8 cellular contexts compared by ENCODE assay signal in the genomic region with DNA sequence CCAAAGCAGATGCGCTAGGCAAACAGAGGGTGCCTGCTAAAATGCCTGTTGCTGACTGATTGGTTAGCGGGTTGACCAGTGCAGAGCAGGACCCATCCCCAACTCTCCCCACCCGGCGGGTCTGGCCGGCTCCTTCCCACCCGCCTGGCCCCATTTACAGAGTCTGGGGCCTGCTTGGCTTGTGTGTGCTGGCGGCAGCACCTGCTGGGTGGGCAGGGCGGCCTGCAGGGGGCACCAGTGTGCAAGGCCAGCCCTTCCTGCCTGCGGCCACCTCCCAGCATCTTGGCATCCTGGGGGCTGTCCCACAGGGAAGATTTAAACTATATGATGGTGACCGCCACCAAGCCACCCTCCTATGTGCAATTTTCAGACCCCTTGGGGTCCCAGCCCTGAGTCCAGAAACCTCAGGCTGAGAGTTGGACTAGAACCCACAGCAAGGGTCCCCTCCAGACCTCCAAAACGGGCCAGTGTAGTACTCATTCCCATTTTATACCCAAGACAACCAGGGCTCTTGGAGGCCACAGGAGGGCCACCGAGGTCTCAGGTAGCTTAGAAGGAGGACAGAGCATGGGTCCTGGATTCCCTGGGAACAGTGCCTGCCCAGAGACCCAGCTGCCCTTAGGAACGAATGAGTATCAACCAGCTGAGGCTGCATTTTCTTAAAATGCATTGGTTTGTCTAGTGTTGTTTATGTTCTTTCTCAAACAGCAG.
DNase-seq lines count a peak whose midpoint lies in the region; ATAC-seq and TF ChIP-seq lines count a peak whose summit lies in the region.

No MANE protein-coding gene starts in this region.

- peaks cover 1% of the 10 kb centered on the region for H3K36me3 Mint-ChIP-seq in activated CD4-positive, alpha-beta T cell treated with anti-CD3 and anti-CD28 coated beads for 36 hours (ENCODE audit: low read depth)
- peaks cover 19% of the 10 kb centered on the region for H3K36me3 Mint-ChIP-seq in chondrocyte (ENCODE audit: low read depth)

- POLR2A ChIA-PET in activated CD4-positive, alpha-beta T cell treated with anti-CD3 and anti-CD28 coated beads for 36 hours (lab: Charles Lee), result no interaction called here

- no peak overlapping the region for H3K27ac Mint-ChIP-seq in activated CD4-positive, alpha-beta T cell treated with anti-CD3 and anti-CD28 coated beads for 36 hours
- peak overlapping the region; percentile 84 for H3K27ac Mint-ChIP-seq in chondrocyte (ENCODE audit: unreplicated experiment)

- no peak overlapping the region for H3K4me3 Mint-ChIP-seq in activated CD4-positive, alpha-beta T cell treated with anti-CD3 and anti-CD28 coated beads for 36 hours
- no peak overlapping the region for H3K4me3 Mint-ChIP-seq in chondrocyte (ENCODE audit: unreplicated experiment)

- peaks cover 6% of the 10 kb centered on the region for H3K4me1 Mint-ChIP-seq in activated CD4-positive, alpha-beta T cell treated with anti-CD3 and anti-CD28 coated beads for 36 hours
- H3K4me1 Mint-ChIP-seq in chondrocyte (ENCODE audit: low read depth), result peaks cover 63% of the 10 kb centered on the region

- DNase-seq in D341Med (ENCODE audit: low spot score) (peak; percentile 97), LHCN-M2 (ENCODE audit: low read depth) (peak; percentile 26), chondrocyte (ENCODE audit: low spot score) (no peak), lung microvascular endothelial cell (ENCODE audit: low read depth in 2 of 2) (peak; percentile 65 to 67), NCI-H446 treated with DMSO at 0.1 percent for 48 hours (lab: John Stamatoyannopoulos, UW) (no peak)
- peak; percentile 84 for DNase-seq in activated CD4-positive, alpha-beta T cell treated with anti-CD3 and anti-CD28 coated beads for 36 hours
- DNase-seq in stimulated activated CD8-positive, alpha-beta memory T cell treated with anti-CD3 and anti-CD28 coated beads, Interleukin-4, amount 100 ng/mL, for 24 hours (ENCODE audit: low read depth), result peak; percentile 56

- intact Hi-C loops in activated CD4-positive, alpha-beta T cell treated with anti-CD3 and anti-CD28 coated beads for 36 hours (cut with DNase I, micrococcal nuclease), result loop anchor here (1.0 to 5.0 kb wide), 10 partner anchors 55 to 462 kb away; no protein-coding TSS in a partner anchor

- TF ChIP-seq CTCF in chondrocyte (IDR thresholded peaks at IDR 0.05), result peak; percentile 90

- CTCF ChIA-PET in activated CD4-positive, alpha-beta T cell treated with anti-CD3 and anti-CD28 coated beads for 36 hours (lab: Charles Lee), result interaction anchor here (0.6 to 2.1 kb wide), 14 partner anchors 9 to 268 kb away, joined by 3 to 11 read pairs (median 4); no protein-coding TSS in a partner anchor

- H3K27me3 Mint-ChIP-seq in activated CD4-positive, alpha-beta T cell treated with anti-CD3 and anti-CD28 coated beads for 36 hours, result peaks cover 3% of the 10 kb centered on the region
- H3K27me3 Mint-ChIP-seq in chondrocyte (ENCODE audit: low read depth), result no peaks in the 10 kb centered on the region

- peaks cover 2% of the 10 kb centered on the region for H3K9me3 Mint-ChIP-seq in activated CD4-positive, alpha-beta T cell treated with anti-CD3 and anti-CD28 coated beads for 36 hours (ENCODE audit: low read depth)
- H3K9me3 Mint-ChIP-seq in chondrocyte (ENCODE audit: low read depth), result no peaks in the 10 kb centered on the region

- ATAC-seq in GM19463 (IDR thresholded peaks at IDR 0.05; ENCODE audit: unreplicated experiment), result peak; percentile 81
- peak; percentile 97 for ATAC-seq in activated CD4-positive, alpha-beta T cell treated with anti-CD3 and anti-CD28 coated beads for 36 hours

Comparison
In these comparisons a context has a peak if more than half of its experiments do, and no peak if none do; other contexts are left out.
1. DNase-seq: peak in D341Med (single experiment), LHCN-M2 (single experiment), activated CD4-positive, alpha-beta T cell treated with anti-CD3 and anti-CD28 coated beads for 36 hours (single experiment), lung microvascular endothelial cell (2 of 2) and stimulated activated CD8-positive, alpha-beta memory T cell treated with anti-CD3 and anti-CD28 coated beads, Interleukin-4, amount 100 ng/mL, for 24 hours (single experiment); none in chondrocyte (single experiment) and NCI-H446 treated with DMSO at 0.1 percent for 48 hours (single experiment).